ENCODE assay signal across 8 cellular contexts in the genomic region with DNA sequence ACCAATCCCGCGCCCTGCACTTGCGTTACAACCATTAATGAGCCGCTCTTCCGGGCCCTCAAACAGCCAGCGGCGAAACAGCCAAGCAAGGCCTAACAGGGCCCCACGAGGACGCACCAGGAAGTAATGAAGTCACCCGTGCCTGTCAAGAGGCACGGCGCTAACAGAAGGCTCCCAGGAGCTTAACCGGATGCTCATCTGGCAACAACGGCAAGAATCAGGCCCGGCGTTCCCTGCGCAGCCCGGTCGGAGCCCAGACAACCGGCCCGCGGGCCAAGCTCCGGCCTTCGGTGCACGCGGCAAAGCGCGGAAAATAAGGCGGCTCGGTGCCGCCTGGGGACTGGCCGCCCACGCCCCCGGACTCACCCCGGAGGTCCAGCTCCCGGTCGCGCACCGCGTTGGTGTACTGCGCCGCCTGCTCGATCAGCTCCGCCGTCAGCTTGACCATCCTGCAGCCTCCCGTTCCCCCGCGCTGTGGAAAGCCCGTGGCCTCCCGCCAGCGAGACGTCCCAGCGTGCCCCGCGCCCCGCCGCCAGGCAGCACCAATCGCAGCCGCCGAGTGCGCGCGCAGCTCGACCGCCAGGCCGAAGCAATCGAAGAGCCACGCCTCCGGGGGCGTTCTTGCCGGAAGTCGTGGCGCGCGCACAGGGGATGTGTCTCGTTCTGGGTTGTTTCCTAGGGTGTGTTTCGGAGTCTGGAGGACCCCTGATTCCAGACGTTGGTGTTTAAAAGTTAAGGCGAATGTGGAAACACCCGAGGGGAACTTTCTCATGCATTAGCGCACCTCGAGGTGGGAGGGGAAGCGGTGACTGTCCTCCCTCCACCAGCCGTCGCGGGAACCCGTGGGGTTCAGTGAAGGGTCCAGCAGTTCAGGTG. TPM values are rescaled to one million over a fixed set of nuclear protein-coding genes. Genes with fewer than 3 reads are reported as not detected.
A peak's percentile ranks its signal among the peaks of the same experiment; 100 is the strongest.
DNase-seq lines count a peak whose midpoint lies in the region; ATAC-seq and TF ChIP-seq lines count a peak whose summit lies in the region.

Gene SNRPA1, minus strand, starts transcription at position 518 of the 876 bp plus-strand sequence. Its CDS starts 70 bp downstream, at position 448.

- H3K27me3 Mint-ChIP-seq in endothelial cell (ENCODE audit: unreplicated experiment), result peaks cover 3% of the 10 kb centered on the region

- peak within 1 kb of the TSS; percentile 97 for H3K27ac Mint-ChIP-seq in endothelial cell (ENCODE audit: unreplicated experiment)

- peaks cover 15% of the 10 kb centered on the region for H3K4me1 Mint-ChIP-seq in endothelial cell (ENCODE audit: unreplicated experiment)

- H3K4me1 ChIP-seq in OCI-LY1 (ENCODE audit: insufficient read depth, low read length, severe bottlenecking), result peaks cover 32% of the 10 kb centered on the region

- TF ChIP-seq CTCF in OCI-LY1 (IDR thresholded peaks at IDR 0.05; ENCODE audit: low read length) (no peak), endothelial cell (IDR thresholded peaks at IDR 0.05; ENCODE audit: unreplicated experiment) (no peak)

- H3K9me3 ChIP-seq in OCI-LY1 (ENCODE audit: low read length), result no peaks in the 10 kb centered on the region

- peak; percentile 80 for ATAC-seq in GM21515 (IDR thresholded peaks at IDR 0.05; ENCODE audit: unreplicated experiment)

- no peaks in the 10 kb centered on the region for H3K27me3 ChIP-seq in OCI-LY1 (ENCODE audit: insufficient read depth, low read length)

- peak within 1 kb of the TSS; percentile 78 for H3K27ac ChIP-seq in OCI-LY1 (ENCODE audit: low read depth, low read length, poor library complexity, severe bottlenecking)

- no peaks in the 10 kb centered on the region for H3K9me2 ChIP-seq in OCI-LY1 (ENCODE audit: low read depth, low read length)

- H3K9me3 Mint-ChIP-seq in endothelial cell (ENCODE audit: unreplicated experiment), result no peaks in the 10 kb centered on the region

- peak; percentile 99 for DNase-seq in D341Med (ENCODE audit: low spot score)
- DNase-seq in HuH-7 (ENCODE audit: low spot score), result peak; percentile 93
- peak; percentile 98 for DNase-seq in activated CD8-positive, alpha-beta memory T cell treated with anti-CD3 and anti-CD28 coated beads, Interleukin-2, amount 50 U/mL, for 4 hours
- DNase-seq in endothelial cell (ENCODE audit: low spot score), result peak; percentile 96
- DNase-seq in midbrain (lab: John Stamatoyannopoulos, UW), result peak; percentile 92
- DNase-seq in stimulated activated CD8-positive, alpha-beta memory T cell treated with anti-CD3 and anti-CD28 coated beads, Interleukin-15, amount 100 ng/mL, for 48 hours (ENCODE audit: low read depth in 2 of 2), result peak; percentile 97 to 98

- peak within 1 kb of the TSS; percentile 94 for H3K9ac ChIP-seq in OCI-LY1 (ENCODE audit: low read length)

- peaks cover 26% of the 10 kb centered on the region for H3K36me3 ChIP-seq in OCI-LY1 (ENCODE audit: insufficient read depth, low read length)

- H3K36me3 Mint-ChIP-seq in endothelial cell (ENCODE audit: low read depth, unreplicated experiment), result no peaks in the 10 kb centered on the region

- H4K20me1 ChIP-seq in OCI-LY1 (ENCODE audit: insufficient read depth, low read length), result 0 out of 2 replicates have a peak, but pooled peaks cover 6% of the 10 kb centered on the region

- H3K4me2 ChIP-seq in OCI-LY1 (ENCODE audit: low read length), result peak within 1 kb of the TSS; percentile 98

- peak within 1 kb of the TSS; percentile 98 for H3K4me3 ChIP-seq in OCI-LY1 (ENCODE audit: low read depth, low read length, poor library complexity, severe bottlenecking)

- peak within 1 kb of the TSS; percentile 97 for H2AFZ ChIP-seq in OCI-LY1 (ENCODE audit: low read length)

- peak within 1 kb of the TSS; percentile 99 for H3K4me3 Mint-ChIP-seq in endothelial cell (ENCODE audit: unreplicated experiment)

- no peaks in the 10 kb centered on the region for H3F3A ChIP-seq in OCI-LY1 (ENCODE audit: insufficient read depth, low read length)

- H3K79me2 ChIP-seq in OCI-LY1 (ENCODE audit: insufficient read depth, low read length), result peaks cover 46% of the 10 kb centered on the region

RNA-seq across cellular contexts. Expression of gene SNRPA1, which starts in this region (rescaled TPM):
- 62.2 TPM for total RNA-seq in endothelial cell (ENCODE audit: unreplicated experiment)

Comparison
In these comparisons a context has a peak if more than half of its experiments do, and no peak if none do; other contexts are left out.
1. Peak in every context shown above with its lines: DNase-seq, ATAC-seq, H3K4me3 ChIP-seq and H3K27ac ChIP-seq.